In genomic region chr13:77325371-77325941, GRCh38 we compare ENCODE assay signal across 8 cellular contexts. TPM values are rescaled to one million over a fixed set of nuclear protein-coding genes. Genes with fewer than 3 reads are reported as not detected.
A peak's percentile ranks its signal among the peaks of the same experiment; 100 is the strongest.
DNase-seq lines count a peak whose midpoint lies in the region; ATAC-seq and TF ChIP-seq lines count a peak whose summit lies in the region.

No MANE protein-coding gene starts in this region.

- no peaks in the 10 kb centered on the region for H3K9me3 ChIP-seq in SJSA1 (replicated peaks)

- DNase-seq in activated naive CD4-positive, alpha-beta T cell (lab: John Stamatoyannopoulos, UW): no peak
- DNase-seq in SJSA1 (ENCODE audit: low read depth in 1 of 2, low spot score in 2 of 2) (peak in 1 of 2 experiments; percentile 34), osteocyte (ENCODE audit: extremely low spot score, unreplicated experiment) (no peak), nucleus accumbens (lab: John Stamatoyannopoulos, UW) (no peak)

- peak overlapping the region; percentile 97 for H3K4me3 Mint-ChIP-seq in activated naive CD4-positive, alpha-beta T cell treated with anti-CD3 and anti-CD28 coated beads, Interleukin-2, amount 50 U/mL, for 24 hours
- H3K4me3 Mint-ChIP-seq in osteocyte (ENCODE audit: unreplicated experiment): peak overlapping the region; percentile 96

- no peak for TF ChIP-seq CTCF in osteocyte (IDR thresholded peaks at IDR 0.05)

- peaks cover 5% of the 10 kb centered on the region for H3K36me3 ChIP-seq in SJSA1

- peaks cover 75% of the 10 kb centered on the region for H3K4me1 Mint-ChIP-seq in activated naive CD4-positive, alpha-beta T cell treated with anti-CD3 and anti-CD28 coated beads, Interleukin-2, amount 50 U/mL, for 24 hours
- peaks cover 61% of the 10 kb centered on the region for H3K4me1 Mint-ChIP-seq in osteocyte (ENCODE audit: unreplicated experiment)

- H3K27ac ChIP-seq in SJSA1: peak overlapping the region; percentile 33

- peaks cover 7% of the 10 kb centered on the region for H3K36me3 Mint-ChIP-seq in activated naive CD4-positive, alpha-beta T cell treated with anti-CD3 and anti-CD28 coated beads, Interleukin-2, amount 50 U/mL, for 24 hours
- H3K36me3 Mint-ChIP-seq in osteocyte (ENCODE audit: unreplicated experiment): no peaks in the 10 kb centered on the region

- H3K27me3 ChIP-seq in SJSA1 (replicated peaks): no peaks in the 10 kb centered on the region

- H3K9me3 Mint-ChIP-seq in activated naive CD4-positive, alpha-beta T cell treated with anti-CD3 and anti-CD28 coated beads, Interleukin-2, amount 50 U/mL, for 24 hours: no peaks in the 10 kb centered on the region
- H3K9me3 Mint-ChIP-seq in osteocyte (ENCODE audit: unreplicated experiment): no peaks in the 10 kb centered on the region

- H3K27me3 Mint-ChIP-seq in activated naive CD4-positive, alpha-beta T cell treated with anti-CD3 and anti-CD28 coated beads, Interleukin-2, amount 50 U/mL, for 24 hours: no peaks in the 10 kb centered on the region
- H3K27me3 Mint-ChIP-seq in osteocyte (ENCODE audit: unreplicated experiment): no peaks in the 10 kb centered on the region

- ATAC-seq in esophagus mucosa: peak; percentile 19
- no peak for ATAC-seq in GM21529 (IDR thresholded peaks at IDR 0.05; ENCODE audit: unreplicated experiment)
- no peak for ATAC-seq in GM19023 (IDR thresholded peaks at IDR 0.05; ENCODE audit: unreplicated experiment)

- peak overlapping the region; percentile 78 for H3K4me3 ChIP-seq in SJSA1

- peaks cover 20% of the 10 kb centered on the region for H3K4me1 ChIP-seq in SJSA1 (replicated peaks)

- H3K27ac Mint-ChIP-seq in activated naive CD4-positive, alpha-beta T cell treated with anti-CD3 and anti-CD28 coated beads, Interleukin-2, amount 50 U/mL, for 24 hours: peak overlapping the region; percentile 98
- peak overlapping the region; percentile 78 for H3K27ac Mint-ChIP-seq in osteocyte (ENCODE audit: unreplicated experiment)

RNA-seq across cellular contexts. Expression of gene MYCBP2, which starts 1.4 kb away (rescaled TPM):
- total RNA-seq in SJSA1 (2014; rRNA removed; shearing (Covaris generic)): 53.2 and 68.7 TPM in 2 replicates
- total RNA-seq in esophagus mucosa (76.2 TPM), osteocyte (84.7 and 90.8 TPM in 2 replicates)
